Comparison of ENCODE assay signal across 1 cellular context in the genomic region with DNA sequence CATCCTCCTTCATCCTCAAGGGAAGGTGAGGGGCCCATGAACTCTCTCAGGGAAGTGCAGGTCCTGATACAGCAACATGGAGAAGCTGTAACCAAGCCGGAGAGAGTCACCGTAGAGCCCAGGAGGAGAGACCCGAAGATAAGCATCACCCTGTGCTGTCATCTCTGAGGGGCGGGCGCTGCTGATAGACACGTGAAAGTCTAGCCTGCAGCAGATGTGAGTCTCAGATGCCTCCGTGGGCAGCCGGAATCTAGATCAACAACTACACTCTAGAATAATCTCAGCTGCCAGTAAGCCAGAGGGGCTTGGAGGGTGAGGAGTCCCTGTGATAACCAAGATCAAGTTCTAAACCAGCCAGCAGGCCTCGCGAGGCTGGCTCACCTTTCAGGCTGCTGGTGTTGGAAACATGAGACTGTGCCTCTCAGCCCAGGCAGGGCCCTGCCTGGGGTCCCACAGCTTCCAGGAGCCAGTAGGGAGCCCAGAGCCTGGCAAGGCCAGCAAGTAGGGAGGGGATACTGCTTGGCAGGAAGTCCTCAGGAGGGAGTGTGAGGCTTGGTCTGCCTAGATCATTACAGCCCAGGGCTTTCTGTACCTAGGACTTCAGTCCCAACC.
A peak's percentile ranks its signal among the peaks of the same experiment; 100 is the strongest.
TF ChIP-seq lines count a peak whose summit lies in the region.

No MANE protein-coding gene starts in this region.

TF ChIP-seq in K562, 482 proteins besides CTCF, POLR2A, EP300 and RAD21 (continued from another document and continues in another):
- TF ChIP-seq, protein P1, sequence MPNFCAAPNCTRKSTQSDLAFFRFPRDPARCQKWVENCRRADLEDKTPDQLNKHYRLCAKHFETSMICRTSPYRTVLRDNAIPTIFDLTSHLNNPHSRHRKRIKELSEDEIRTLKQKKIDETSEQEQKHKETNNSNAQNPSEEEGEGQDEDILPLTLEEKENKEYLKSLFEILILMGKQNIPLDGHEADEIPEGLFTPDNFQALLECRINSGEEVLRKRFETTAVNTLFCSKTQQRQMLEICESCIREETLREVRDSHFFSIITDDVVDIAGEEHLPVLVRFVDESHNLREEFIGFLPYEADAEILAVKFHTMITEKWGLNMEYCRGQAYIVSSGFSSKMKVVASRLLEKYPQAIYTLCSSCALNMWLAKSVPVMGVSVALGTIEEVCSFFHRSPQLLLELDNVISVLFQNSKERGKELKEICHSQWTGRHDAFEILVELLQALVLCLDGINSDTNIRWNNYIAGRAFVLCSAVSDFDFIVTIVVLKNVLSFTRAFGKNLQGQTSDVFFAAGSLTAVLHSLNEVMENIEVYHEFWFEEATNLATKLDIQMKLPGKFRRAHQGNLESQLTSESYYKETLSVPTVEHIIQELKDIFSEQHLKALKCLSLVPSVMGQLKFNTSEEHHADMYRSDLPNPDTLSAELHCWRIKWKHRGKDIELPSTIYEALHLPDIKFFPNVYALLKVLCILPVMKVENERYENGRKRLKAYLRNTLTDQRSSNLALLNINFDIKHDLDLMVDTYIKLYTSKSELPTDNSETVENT (CRISPR knock-in tag; IDR thresholded peaks at IDR 0.05), result no peak
- TF ChIP-seq CSDE1 (IDR thresholded peaks at IDR 0.05) (no peak), NFIC (IDR thresholded peaks at IDR 0.05) (peak; percentile 56; the same call in 1 of the 2 replicates), ZNF324 (CRISPR knock-in tag; IDR thresholded peaks at IDR 0.05) (no peak), L3MBTL2 (IDR thresholded peaks at IDR 0.05) (peak; percentile 69), MYNN (IDR thresholded peaks at IDR 0.05) (0 out of 2 replicates have a peak, but pooled peaks have one; percentile 56), MYNN (CRISPR knock-in tag; IDR thresholded peaks at IDR 0.05) (no peak), MYBL2 (IDR thresholded peaks at IDR 0.05; ENCODE audit: low read depth) (no peak), MYBL2 (CRISPR knock-in tag; IDR thresholded peaks at IDR 0.05; ENCODE audit: borderline replicate concordance) (no peak), NFXL1 (CRISPR knock-in tag; IDR thresholded peaks at IDR 0.05) (no peak), ZNF766 (CRISPR knock-in tag; conservative IDR thresholded peaks at IDR 0.05) (0 out of 2 replicates have a peak, but pooled peaks have one; percentile 42), COPS2 (conservative IDR thresholded peaks at IDR 0.05) (no peak), NFE2 (IDR thresholded peaks at IDR 0.05; ENCODE audit: low read depth) (peak; percentile 19; the same call in 1 of the 2 replicates), ZBTB7A (IDR thresholded peaks at IDR 0.05; ENCODE audit: borderline replicate concordance, control insufficient read depth, low read depth, low read length) (no peak), NR1H2 (CRISPR knock-in tag; IDR thresholded peaks at IDR 0.05) (no peak), ZNF583 (CRISPR knock-in tag; IDR thresholded peaks at IDR 0.05) (no peak), SRSF9 (IDR thresholded peaks at IDR 0.05; ENCODE audit: borderline replicate concordance, low read depth, low read length) (no peak), HDAC1 (IDR thresholded peaks at IDR 0.05) (no peak), RB1 (IDR thresholded peaks at IDR 0.05; ENCODE audit: low read depth) (no peak), ZNF212 (CRISPR knock-in tag; IDR thresholded peaks at IDR 0.05) (no peak), ILF3 (IDR thresholded peaks at IDR 0.05; ENCODE audit: borderline replicate concordance) (no peak), FOXA3 (CRISPR knock-in tag; conservative IDR thresholded peaks at IDR 0.05 in 1 of 2, IDR thresholded peaks at IDR 0.05 in 1 of 2) (no peak), ETV6 (IDR thresholded peaks at IDR 0.05; ENCODE audit: borderline replicate concordance in 1 of 2, low read depth in 2 of 2, low read length in 1 of 2) (no peak), ETV6 (CRISPR knock-in tag; IDR thresholded peaks at IDR 0.05; ENCODE audit: borderline replicate concordance) (no peak), ZNF165 (CRISPR knock-in tag; IDR thresholded peaks at IDR 0.05; ENCODE audit: borderline replicate concordance) (no peak), NCOA2 (IDR thresholded peaks at IDR 0.05; ENCODE audit: partially characterized antibody in 2 of 2) (no peak), TEAD2 (tag; IDR thresholded peaks at IDR 0.05) (no peak), GABPA (tag; conservative IDR thresholded peaks at IDR 0.05; ENCODE audit: low read depth) (no peak)
- TF ChIP-seq, protein P2, sequence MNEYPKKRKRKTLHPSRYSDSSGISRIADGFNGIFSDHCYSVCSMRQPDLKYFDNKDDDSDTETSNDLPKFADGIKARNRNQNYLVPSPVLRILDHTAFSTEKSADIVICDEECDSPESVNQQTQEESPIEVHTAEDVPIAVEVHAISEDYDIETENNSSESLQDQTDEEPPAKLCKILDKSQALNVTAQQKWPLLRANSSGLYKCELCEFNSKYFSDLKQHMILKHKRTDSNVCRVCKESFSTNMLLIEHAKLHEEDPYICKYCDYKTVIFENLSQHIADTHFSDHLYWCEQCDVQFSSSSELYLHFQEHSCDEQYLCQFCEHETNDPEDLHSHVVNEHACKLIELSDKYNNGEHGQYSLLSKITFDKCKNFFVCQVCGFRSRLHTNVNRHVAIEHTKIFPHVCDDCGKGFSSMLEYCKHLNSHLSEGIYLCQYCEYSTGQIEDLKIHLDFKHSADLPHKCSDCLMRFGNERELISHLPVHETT (CRISPR knock-in tag; conservative IDR thresholded peaks at IDR 0.05 in 1 of 2, IDR thresholded peaks at IDR 0.05 in 1 of 2), result no peak
- TF ChIP-seq, protein P3, sequence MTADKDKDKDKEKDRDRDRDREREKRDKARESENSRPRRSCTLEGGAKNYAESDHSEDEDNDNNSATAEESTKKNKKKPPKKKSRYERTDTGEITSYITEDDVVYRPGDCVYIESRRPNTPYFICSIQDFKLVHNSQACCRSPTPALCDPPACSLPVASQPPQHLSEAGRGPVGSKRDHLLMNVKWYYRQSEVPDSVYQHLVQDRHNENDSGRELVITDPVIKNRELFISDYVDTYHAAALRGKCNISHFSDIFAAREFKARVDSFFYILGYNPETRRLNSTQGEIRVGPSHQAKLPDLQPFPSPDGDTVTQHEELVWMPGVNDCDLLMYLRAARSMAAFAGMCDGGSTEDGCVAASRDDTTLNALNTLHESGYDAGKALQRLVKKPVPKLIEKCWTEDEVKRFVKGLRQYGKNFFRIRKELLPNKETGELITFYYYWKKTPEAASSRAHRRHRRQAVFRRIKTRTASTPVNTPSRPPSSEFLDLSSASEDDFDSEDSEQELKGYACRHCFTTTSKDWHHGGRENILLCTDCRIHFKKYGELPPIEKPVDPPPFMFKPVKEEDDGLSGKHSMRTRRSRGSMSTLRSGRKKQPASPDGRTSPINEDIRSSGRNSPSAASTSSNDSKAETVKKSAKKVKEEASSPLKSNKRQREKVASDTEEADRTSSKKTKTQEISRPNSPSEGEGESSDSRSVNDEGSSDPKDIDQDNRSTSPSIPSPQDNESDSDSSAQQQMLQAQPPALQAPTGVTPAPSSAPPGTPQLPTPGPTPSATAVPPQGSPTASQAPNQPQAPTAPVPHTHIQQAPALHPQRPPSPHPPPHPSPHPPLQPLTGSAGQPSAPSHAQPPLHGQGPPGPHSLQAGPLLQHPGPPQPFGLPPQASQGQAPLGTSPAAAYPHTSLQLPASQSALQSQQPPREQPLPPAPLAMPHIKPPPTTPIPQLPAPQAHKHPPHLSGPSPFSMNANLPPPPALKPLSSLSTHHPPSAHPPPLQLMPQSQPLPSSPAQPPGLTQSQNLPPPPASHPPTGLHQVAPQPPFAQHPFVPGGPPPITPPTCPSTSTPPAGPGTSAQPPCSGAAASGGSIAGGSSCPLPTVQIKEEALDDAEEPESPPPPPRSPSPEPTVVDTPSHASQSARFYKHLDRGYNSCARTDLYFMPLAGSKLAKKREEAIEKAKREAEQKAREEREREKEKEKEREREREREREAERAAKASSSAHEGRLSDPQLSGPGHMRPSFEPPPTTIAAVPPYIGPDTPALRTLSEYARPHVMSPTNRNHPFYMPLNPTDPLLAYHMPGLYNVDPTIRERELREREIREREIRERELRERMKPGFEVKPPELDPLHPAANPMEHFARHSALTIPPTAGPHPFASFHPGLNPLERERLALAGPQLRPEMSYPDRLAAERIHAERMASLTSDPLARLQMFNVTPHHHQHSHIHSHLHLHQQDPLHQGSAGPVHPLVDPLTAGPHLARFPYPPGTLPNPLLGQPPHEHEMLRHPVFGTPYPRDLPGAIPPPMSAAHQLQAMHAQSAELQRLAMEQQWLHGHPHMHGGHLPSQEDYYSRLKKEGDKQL (CRISPR knock-in tag; IDR thresholded peaks at IDR 0.05; ENCODE audit: borderline replicate concordance), result no peak
- TF ChIP-seq, protein P4, sequence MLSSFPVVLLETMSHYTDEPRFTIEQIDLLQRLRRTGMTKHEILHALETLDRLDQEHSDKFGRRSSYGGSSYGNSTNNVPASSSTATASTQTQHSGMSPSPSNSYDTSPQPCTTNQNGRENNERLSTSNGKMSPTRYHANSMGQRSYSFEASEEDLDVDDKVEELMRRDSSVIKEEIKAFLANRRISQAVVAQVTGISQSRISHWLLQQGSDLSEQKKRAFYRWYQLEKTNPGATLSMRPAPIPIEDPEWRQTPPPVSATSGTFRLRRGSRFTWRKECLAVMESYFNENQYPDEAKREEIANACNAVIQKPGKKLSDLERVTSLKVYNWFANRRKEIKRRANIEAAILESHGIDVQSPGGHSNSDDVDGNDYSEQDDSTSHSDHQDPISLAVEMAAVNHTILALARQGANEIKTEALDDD (IDR thresholded peaks at IDR 0.05), result no peak
- TF ChIP-seq, protein P5, sequence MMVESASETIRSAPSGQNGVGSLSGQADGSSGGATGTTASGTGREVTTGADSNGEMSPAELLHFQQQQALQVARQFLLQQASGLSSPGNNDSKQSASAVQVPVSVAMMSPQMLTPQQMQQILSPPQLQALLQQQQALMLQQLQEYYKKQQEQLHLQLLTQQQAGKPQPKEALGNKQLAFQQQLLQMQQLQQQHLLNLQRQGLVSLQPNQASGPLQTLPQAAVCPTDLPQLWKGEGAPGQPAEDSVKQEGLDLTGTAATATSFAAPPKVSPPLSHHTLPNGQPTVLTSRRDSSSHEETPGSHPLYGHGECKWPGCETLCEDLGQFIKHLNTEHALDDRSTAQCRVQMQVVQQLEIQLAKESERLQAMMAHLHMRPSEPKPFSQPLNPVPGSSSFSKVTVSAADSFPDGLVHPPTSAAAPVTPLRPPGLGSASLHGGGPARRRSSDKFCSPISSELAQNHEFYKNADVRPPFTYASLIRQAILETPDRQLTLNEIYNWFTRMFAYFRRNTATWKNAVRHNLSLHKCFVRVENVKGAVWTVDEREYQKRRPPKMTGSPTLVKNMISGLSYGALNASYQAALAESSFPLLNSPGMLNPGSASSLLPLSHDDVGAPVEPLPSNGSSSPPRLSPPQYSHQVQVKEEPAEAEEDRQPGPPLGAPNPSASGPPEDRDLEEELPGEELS (CRISPR knock-in tag; IDR thresholded peaks at IDR 0.05; ENCODE audit: borderline replicate concordance), result no peak
- TF ChIP-seq, protein P6, sequence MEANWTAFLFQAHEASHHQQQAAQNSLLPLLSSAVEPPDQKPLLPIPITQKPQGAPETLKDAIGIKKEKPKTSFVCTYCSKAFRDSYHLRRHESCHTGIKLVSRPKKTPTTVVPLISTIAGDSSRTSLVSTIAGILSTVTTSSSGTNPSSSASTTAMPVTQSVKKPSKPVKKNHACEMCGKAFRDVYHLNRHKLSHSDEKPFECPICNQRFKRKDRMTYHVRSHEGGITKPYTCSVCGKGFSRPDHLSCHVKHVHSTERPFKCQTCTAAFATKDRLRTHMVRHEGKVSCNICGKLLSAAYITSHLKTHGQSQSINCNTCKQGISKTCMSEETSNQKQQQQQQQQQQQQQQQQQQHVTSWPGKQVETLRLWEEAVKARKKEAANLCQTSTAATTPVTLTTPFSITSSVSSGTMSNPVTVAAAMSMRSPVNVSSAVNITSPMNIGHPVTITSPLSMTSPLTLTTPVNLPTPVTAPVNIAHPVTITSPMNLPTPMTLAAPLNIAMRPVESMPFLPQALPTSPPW (CRISPR knock-in tag; IDR thresholded peaks at IDR 0.05), result peak; percentile 51
- TF ChIP-seq, protein P7, sequence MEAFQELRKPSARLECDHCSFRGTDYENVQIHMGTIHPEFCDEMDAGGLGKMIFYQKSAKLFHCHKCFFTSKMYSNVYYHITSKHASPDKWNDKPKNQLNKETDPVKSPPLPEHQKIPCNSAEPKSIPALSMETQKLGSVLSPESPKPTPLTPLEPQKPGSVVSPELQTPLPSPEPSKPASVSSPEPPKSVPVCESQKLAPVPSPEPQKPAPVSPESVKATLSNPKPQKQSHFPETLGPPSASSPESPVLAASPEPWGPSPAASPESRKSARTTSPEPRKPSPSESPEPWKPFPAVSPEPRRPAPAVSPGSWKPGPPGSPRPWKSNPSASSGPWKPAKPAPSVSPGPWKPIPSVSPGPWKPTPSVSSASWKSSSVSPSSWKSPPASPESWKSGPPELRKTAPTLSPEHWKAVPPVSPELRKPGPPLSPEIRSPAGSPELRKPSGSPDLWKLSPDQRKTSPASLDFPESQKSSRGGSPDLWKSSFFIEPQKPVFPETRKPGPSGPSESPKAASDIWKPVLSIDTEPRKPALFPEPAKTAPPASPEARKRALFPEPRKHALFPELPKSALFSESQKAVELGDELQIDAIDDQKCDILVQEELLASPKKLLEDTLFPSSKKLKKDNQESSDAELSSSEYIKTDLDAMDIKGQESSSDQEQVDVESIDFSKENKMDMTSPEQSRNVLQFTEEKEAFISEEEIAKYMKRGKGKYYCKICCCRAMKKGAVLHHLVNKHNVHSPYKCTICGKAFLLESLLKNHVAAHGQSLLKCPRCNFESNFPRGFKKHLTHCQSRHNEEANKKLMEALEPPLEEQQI (IDR thresholded peaks at IDR 0.05), result no peak
- TF ChIP-seq, protein P8, sequence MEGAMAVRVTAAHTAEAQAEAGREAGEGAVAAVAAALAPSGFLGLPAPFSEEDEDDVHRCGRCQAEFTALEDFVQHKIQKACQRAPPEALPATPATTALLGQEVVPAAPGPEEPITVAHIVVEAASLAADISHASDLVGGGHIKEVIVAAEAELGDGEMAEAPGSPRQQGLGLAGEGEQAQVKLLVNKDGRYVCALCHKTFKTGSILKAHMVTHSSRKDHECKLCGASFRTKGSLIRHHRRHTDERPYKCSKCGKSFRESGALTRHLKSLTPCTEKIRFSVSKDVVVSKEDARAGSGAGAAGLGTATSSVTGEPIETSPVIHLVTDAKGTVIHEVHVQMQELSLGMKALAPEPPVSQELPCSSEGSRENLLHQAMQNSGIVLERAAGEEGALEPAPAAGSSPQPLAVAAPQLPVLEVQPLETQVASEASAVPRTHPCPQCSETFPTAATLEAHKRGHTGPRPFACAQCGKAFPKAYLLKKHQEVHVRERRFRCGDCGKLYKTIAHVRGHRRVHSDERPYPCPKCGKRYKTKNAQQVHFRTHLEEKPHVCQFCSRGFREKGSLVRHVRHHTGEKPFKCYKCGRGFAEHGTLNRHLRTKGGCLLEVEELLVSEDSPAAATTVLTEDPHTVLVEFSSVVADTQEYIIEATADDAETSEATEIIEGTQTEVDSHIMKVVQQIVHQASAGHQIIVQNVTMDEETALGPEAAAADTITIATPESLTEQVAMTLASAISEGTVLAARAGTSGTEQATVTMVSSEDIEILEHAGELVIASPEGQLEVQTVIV (CRISPR knock-in tag; IDR thresholded peaks at IDR 0.05; ENCODE audit: borderline replicate concordance), result no peak
- TF ChIP-seq, protein P9, sequence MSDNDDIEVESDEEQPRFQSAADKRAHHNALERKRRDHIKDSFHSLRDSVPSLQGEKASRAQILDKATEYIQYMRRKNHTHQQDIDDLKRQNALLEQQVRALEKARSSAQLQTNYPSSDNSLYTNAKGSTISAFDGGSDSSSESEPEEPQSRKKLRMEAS (CRISPR knock-in tag; IDR thresholded peaks at IDR 0.05), result no peak
- TF ChIP-seq, protein P10, sequence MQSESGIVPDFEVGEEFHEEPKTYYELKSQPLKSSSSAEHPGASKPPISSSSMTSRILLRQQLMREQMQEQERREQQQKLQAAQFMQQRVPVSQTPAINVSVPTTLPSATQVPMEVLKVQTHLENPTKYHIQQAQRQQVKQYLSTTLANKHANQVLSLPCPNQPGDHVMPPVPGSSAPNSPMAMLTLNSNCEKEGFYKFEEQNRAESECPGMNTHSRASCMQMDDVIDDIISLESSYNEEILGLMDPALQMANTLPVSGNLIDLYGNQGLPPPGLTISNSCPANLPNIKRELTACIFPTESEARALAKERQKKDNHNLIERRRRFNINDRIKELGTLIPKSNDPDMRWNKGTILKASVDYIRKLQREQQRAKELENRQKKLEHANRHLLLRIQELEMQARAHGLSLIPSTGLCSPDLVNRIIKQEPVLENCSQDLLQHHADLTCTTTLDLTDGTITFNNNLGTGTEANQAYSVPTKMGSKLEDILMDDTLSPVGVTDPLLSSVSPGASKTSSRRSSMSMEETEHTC (IDR thresholded peaks at IDR 0.05), result no peak
